37 cellular contexts compared by ENCODE assay signal in genomic region chr6:63340351-63340750, GRCh38. TPM values are rescaled to one million over a fixed set of nuclear protein-coding genes. Genes with fewer than 3 reads are reported as not detected.
"Had no signal": no experiment of that assay in that cellular context is flagged by ENCODE, and none has a peak within 500 bp of the region (broad histone marks: within the 10 kb centered on the region; RNA-seq: fewer than 3 reads in every experiment).

No MANE protein-coding gene starts in this region.

- H3K27ac ChIP-seq: adrenal gland, body of pancreas, brain microvascular endothelial cell, breast epithelium, VCaP had no signal

- FAIRE-seq: astrocyte, TTC549 had no signal

- H3K4me3 ChIP-seq: adrenal gland, body of pancreas, breast epithelium had no signal

- H3K9me3 ChIP-seq: body of pancreas had no signal

- H3K4me1 ChIP-seq: adrenal gland, body of pancreas, breast epithelium had no signal

- H3K36me3 ChIP-seq: adrenal gland, brain microvascular endothelial cell, breast epithelium had no signal

- DNase-seq: activated B cell treated with CpG ODN at 0.5 μM for 24 hours; activated CD4-positive, alpha-beta memory T cell treated with anti-CD3 and anti-CD28 coated beads for 36 hours; activated CD4-positive, alpha-beta T cell treated with anti-CD3 and anti-CD28 coated beads for 4 hours; activated CD4-positive, alpha-beta T cell treated with anti-CD3 and anti-CD28 coated beads, Interleukin-2, amount 10 ng/mL, durations not matched to agents 24 days and 14 days; activated CD4-positive, alpha-beta T cell treated with anti-CD3 and anti-CD28 coated beads, Interleukin-2, amount 50 U/mL, for 1 hour; activated CD4-positive, alpha-beta T cell treated with anti-CD3 and anti-CD28 coated beads, Interleukin-2, amount 50 U/mL, for 4 hours; activated CD4-positive, CD25-positive, alpha-beta regulatory T cell treated with anti-CD3 and anti-CD28 coated beads, Interleukin-2, amount 50 U/mL, for 72 hours; activated CD8-positive, alpha-beta memory T cell treated with anti-CD3 and anti-CD28 coated beads, Interleukin-2, amount 50 U/mL, for 4 hours; activated CD8-positive, alpha-beta T cell treated with anti-CD3 and anti-CD28 coated beads for 36 hours; activated effector memory CD4-positive, alpha-beta T cell treated with anti-CD3 and anti-CD28 coated beads, Interleukin-2, amount 50 U/mL, for 16 hours; activated gamma-delta T cell treated with Interleukin-2 at 50 U/mL for 16 hours; activated naive CD4-positive, alpha-beta T cell; activated naive CD4-positive, alpha-beta T cell treated with anti-CD3 and anti-CD28 coated beads for 36 hours; activated naive CD4-positive, alpha-beta T cell treated with anti-CD3 and anti-CD28 coated beads, Interleukin-2, amount 50 U/mL, for 16 hours; activated naive CD8-positive, alpha-beta T cell treated with anti-CD3 and anti-CD28 coated beads for 36 hours; activated T-cell treated with anti-CD3 and anti-CD28 coated beads for 4 hours; activated T-cell treated with anti-CD3 and anti-CD28 coated beads, Interleukin-2, amount 50 U/mL, for 1 hour; activated T-cell treated with anti-CD3 and anti-CD28 coated beads, Interleukin-2, amount 50 U/mL, for 4 hours; activated T-cell treated with anti-CD3 and anti-CD28 coated beads, Interleukin-2, amount 50 U/mL, for 72 hours; adrenal gland; amniotic stem cell; aorta; body of pancreas; brain microvascular endothelial cell; central memory CD4-positive, alpha-beta T cell; T-helper 2 cell; T-helper 9 cell had no signal

- ATAC-seq: activated CD8-positive, alpha-beta T cell treated with anti-CD3 and anti-CD28 coated beads for 36 hours; activated naive CD4-positive, alpha-beta T cell treated with anti-CD3 and anti-CD28 coated beads, Interleukin-2, amount 50 U/mL, for 72 hours; activated T-cell treated with anti-CD3 and anti-CD28 coated beads, Interleukin-2, amount 50 U/mL, for 4 hours; activated T-cell treated with anti-CD3 and anti-CD28 coated beads, Interleukin-2, amount 50 U/mL, for 72 hours; activated T-helper 17 cell treated with anti-CD3 and anti-CD28 coated beads, Interleukin-2, amount 50 U/mL, for 72 hours; body of pancreas had no signal

- H3K27me3 ChIP-seq: adrenal gland, body of pancreas, brain microvascular endothelial cell, breast epithelium had no signal

RNA-seq across cellular contexts. Expression of gene LGSN, which starts 20.6 kb away (rescaled TPM):
- total RNA-seq: activated CD4-positive, alpha-beta T cell treated with anti-CD3 and anti-CD28 coated beads, Interleukin-2, amount 10 ng/mL, durations not matched to agents 24 days and 14 days; activated CD8-positive, alpha-beta memory T cell treated with anti-CD3 and anti-CD28 coated beads for 36 hours; activated CD8-positive, alpha-beta T cell treated with anti-CD3 and anti-CD28 coated beads for 36 hours; activated naive CD4-positive, alpha-beta T cell treated with anti-CD3 and anti-CD28 coated beads for 36 hours; activated naive CD4-positive, alpha-beta T cell treated with anti-CD3 and anti-CD28 coated beads, Interleukin-2, amount 50 U/mL, for 72 hours; activated naive CD8-positive, alpha-beta T cell treated with anti-CD3 and anti-CD28 coated beads for 36 hours; activated T-cell treated with anti-CD3 and anti-CD28 coated beads, Interleukin-2, amount 50 U/mL, for 4 hours; activated T-helper 1 cell treated with anti-CD3 and anti-CD28 coated beads, Interleukin-12 subunit alpha, Interleukin-12 subunit beta, Interleukin-2, Interleukin-4 antibody, amounts not matched to agents 30 ng/mL and 10 ng/mL and 1 ng/mL, durations not matched to agents 14 hours and 24 hours and 36 hours; aorta; breast epithelium; cardiac septum; cerebellum had no signal
- polyA plus RNA-seq: aorta had no signal
